ENCODE assay signal across 1 cellular context in genomic region chr11:33941637-33942160, GRCh38.
TF ChIP-seq lines count a peak whose summit lies in the region.

No MANE protein-coding gene starts in this region.

TF ChIP-seq in K562, 482 proteins besides CTCF, POLR2A, EP300 and RAD21 (continued from another document and continues in another):
- TF ChIP-seq MGA (IDR thresholded peaks at IDR 0.05) (peak; percentile 89), GATAD2B (IDR thresholded peaks at IDR 0.05; ENCODE audit: borderline replicate concordance) (peak; percentile 72; the same call in 1 of the 2 replicates), PRMT5 (CRISPR knock-in tag; IDR thresholded peaks at IDR 0.05) (no peak), SRF (CRISPR knock-in tag; IDR thresholded peaks at IDR 0.05) (no peak), TARDBP (IDR thresholded peaks at IDR 0.05) (no peak), FOXK1 (CRISPR knock-in tag; IDR thresholded peaks at IDR 0.05; ENCODE audit: borderline replicate concordance) (no peak; the same call in 1 of the 2 replicates), BCOR (IDR thresholded peaks at IDR 0.05) (peak; percentile 9; the same call in 1 of the 2 replicates), ZNF165 (CRISPR knock-in tag; IDR thresholded peaks at IDR 0.05; ENCODE audit: borderline replicate concordance) (no peak; the same call in 1 of the 2 replicates), ZKSCAN1 (IDR thresholded peaks at IDR 0.05; ENCODE audit: low read depth, low read length) (no peak), GTF3C2 (IDR thresholded peaks at IDR 0.05; ENCODE audit: borderline replicate concordance, extremely low read depth, insufficient read length) (no peak), TFE3 (CRISPR knock-in tag; IDR thresholded peaks at IDR 0.05) (no peak), EGR1 (conservative IDR thresholded peaks at IDR 0.05) (no peak), ID3 (CRISPR knock-in tag; IDR thresholded peaks at IDR 0.05) (no peak), ID3 (tag; IDR thresholded peaks at IDR 0.05) (peak; percentile 94), RBM34 (IDR thresholded peaks at IDR 0.05; ENCODE audit: borderline replicate concordance, insufficient read depth, low read length) (no peak), ZBTB34 (CRISPR knock-in tag; IDR thresholded peaks at IDR 0.05) (peak; percentile 11; the same call in 1 of the 2 replicates), SMARCE1 (IDR thresholded peaks at IDR 0.05) (peak; percentile 88), KAT8 (IDR thresholded peaks at IDR 0.05; ENCODE audit: low read depth) (no peak), ARID3B (CRISPR knock-in tag; IDR thresholded peaks at IDR 0.05; ENCODE audit: borderline replicate concordance) (no peak), NR4A1 (CRISPR knock-in tag; IDR thresholded peaks at IDR 0.05) (no peak), NR4A1 (tag; IDR thresholded peaks at IDR 0.05) (peak; percentile 94), ZNF253 (CRISPR knock-in tag; conservative IDR thresholded peaks at IDR 0.05) (no peak), ZNF277 (CRISPR knock-in tag; IDR thresholded peaks at IDR 0.05; ENCODE audit: borderline replicate concordance) (no peak), NR1H2 (CRISPR knock-in tag; IDR thresholded peaks at IDR 0.05) (no peak)
- TF ChIP-seq, protein P1, sequence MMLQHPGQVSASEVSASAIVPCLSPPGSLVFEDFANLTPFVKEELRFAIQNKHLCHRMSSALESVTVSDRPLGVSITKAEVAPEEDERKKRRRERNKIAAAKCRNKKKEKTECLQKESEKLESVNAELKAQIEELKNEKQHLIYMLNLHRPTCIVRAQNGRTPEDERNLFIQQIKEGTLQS (IDR thresholded peaks at IDR 0.05), result peak; percentile 80
- TF ChIP-seq, protein P1 (CRISPR knock-in tag; conservative IDR thresholded peaks at IDR 0.05), result no peak
- TF ChIP-seq, protein P2, sequence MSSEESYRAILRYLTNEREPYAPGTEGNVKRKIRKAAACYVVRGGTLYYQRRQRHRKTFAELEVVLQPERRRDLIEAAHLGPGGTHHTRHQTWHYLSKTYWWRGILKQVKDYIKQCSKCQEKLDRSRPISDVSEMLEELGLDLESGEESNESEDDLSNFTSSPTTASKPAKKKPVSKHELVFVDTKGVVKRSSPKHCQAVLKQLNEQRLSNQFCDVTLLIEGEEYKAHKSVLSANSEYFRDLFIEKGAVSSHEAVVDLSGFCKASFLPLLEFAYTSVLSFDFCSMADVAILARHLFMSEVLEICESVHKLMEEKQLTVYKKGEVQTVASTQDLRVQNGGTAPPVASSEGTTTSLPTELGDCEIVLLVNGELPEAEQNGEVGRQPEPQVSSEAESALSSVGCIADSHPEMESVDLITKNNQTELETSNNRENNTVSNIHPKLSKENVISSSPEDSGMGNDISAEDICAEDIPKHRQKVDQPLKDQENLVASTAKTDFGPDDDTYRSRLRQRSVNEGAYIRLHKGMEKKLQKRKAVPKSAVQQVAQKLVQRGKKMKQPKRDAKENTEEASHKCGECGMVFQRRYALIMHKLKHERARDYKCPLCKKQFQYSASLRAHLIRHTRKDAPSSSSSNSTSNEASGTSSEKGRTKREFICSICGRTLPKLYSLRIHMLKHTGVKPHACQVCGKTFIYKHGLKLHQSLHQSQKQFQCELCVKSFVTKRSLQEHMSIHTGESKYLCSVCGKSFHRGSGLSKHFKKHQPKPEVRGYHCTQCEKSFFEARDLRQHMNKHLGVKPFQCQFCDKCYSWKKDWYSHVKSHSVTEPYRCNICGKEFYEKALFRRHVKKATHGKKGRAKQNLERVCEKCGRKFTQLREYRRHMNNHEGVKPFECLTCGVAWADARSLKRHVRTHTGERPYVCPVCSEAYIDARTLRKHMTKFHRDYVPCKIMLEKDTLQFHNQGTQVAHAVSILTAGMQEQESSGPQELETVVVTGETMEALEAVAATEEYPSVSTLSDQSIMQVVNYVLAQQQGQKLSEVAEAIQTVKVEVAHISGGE (CRISPR knock-in tag; IDR thresholded peaks at IDR 0.05), result peak in 1 of 3 experiments; percentile 86; a peak in 2 of 6 replicates
